In genomic region chr6:27836783-27837635, GRCh38 we compare ENCODE assay signal across 8 cellular contexts.
DNase-seq lines count a peak whose midpoint lies in the region; ATAC-seq, FAIRE-seq and TF ChIP-seq lines count a peak whose summit lies in the region.

No MANE protein-coding gene starts in this region.

- no peak for TF ChIP-seq CTCF in endothelial cell of umbilical vein (IDR thresholded peaks at IDR 0.05; ENCODE audit: extremely low read depth in 1 of 2, insufficient read depth in 1 of 2, low read depth in 1 of 2, low read length in 2 of 2)

- 0 to 2% methylated on average over 18 to 21 of the region's 25 CpGs for WGBS in mesodermal cell (ENCODE audit: insufficient coverage in 2 of 2), 2 experiments

- H3K36me3 ChIP-seq in endothelial cell of umbilical vein (ENCODE audit: control insufficient read depth in 2 of 2, extremely low read depth in 1 of 2, insufficient read depth in 2 of 2, low read length in 2 of 2): no peaks in the 10 kb centered on the region
- H3K36me3 ChIP-seq in mesodermal cell (ENCODE audit: control insufficient read depth, insufficient read depth, low read length): no peaks in the 10 kb centered on the region

- peak overlapping the region; percentile 25 to 86 (median 59) for H3K4me3 ChIP-seq in endothelial cell of umbilical vein (replicated peaks in 1 of 3; ENCODE audit: insufficient read depth in 1 of 3, low read depth in 1 of 3, low read length in 3 of 3)
- H3K4me3 ChIP-seq in mesodermal cell (ENCODE audit: extremely low read depth, insufficient read depth, low read length, poor library complexity, severe bottlenecking): peak overlapping the region; percentile 76

- peak overlapping the region; percentile 84 for H3K4me2 ChIP-seq in endothelial cell of umbilical vein (ENCODE audit: insufficient read depth, low read length)

- dilution Hi-C loops in endothelial cell of umbilical vein (cut with MboI; ENCODE audit: extremely low pct_ligation_motif_present, low sequenced_read_pairs): no loop called here

- H2AFZ ChIP-seq in endothelial cell of umbilical vein (ENCODE audit: low read depth, low read length): peak overlapping the region; percentile 10

- intact Hi-C loops in endothelial cell of umbilical vein (cut with micrococcal nuclease): loop anchor here (1.0 to 10.0 kb wide), 3 partner anchors 12 to 1812 kb away; a partner anchor contains a TSS

- no peaks in the 10 kb centered on the region for H4K20me1 ChIP-seq in endothelial cell of umbilical vein (replicated peaks; ENCODE audit: control insufficient read depth, extremely low read depth, insufficient read depth, low read length)

- peaks cover 14% of the 10 kb centered on the region for H3K4me1 ChIP-seq in endothelial cell of umbilical vein (ENCODE audit: control insufficient read depth, extremely low read depth, insufficient read depth, low read length)
- H3K4me1 ChIP-seq in mesodermal cell (ENCODE audit: control insufficient read depth, insufficient read depth, low read length, poor library complexity, severe bottlenecking): no peaks in the 10 kb centered on the region

- H3K9ac ChIP-seq in endothelial cell of umbilical vein (replicated peaks; ENCODE audit: extremely low read depth, insufficient read depth, low read length): peak overlapping the region; percentile 97

- no peaks in the 10 kb centered on the region for H3K27me3 ChIP-seq in endothelial cell of umbilical vein (ENCODE audit: control insufficient read depth in 2 of 2, insufficient read depth in 2 of 2, low read length in 2 of 2)

- CTCF ChIA-PET in endothelial cell of umbilical vein (lab: Charles Lee): interaction anchor here (0.9 to 5.7 kb wide), 10 partner anchors 13 to 519 kb away, joined by 3 to 44 read pairs (median 8); a partner anchor contains a TSS

- TF ChIP-seq POLR2A in endothelial cell of umbilical vein (IDR thresholded peaks at IDR 0.05; ENCODE audit: low read depth, low read length): peak; percentile 55

- no peaks in the 10 kb centered on the region for H3K9me1 ChIP-seq in endothelial cell of umbilical vein (replicated peaks; ENCODE audit: control insufficient read depth, extremely low read depth, insufficient read depth, low read length)

- H3K27ac ChIP-seq in endothelial cell of umbilical vein (ENCODE audit: insufficient read depth, low read depth, low read length) (peak overlapping the region; percentile 95), mesodermal cell (ENCODE audit: low read depth, low read length, severe bottlenecking) (peak overlapping the region; percentile 99), substantia nigra (ENCODE audit: low read depth, low read length, poor library complexity, severe bottlenecking) (peak overlapping the region; percentile 66)

- DNase-seq in AML-193 (lab: John Stamatoyannopoulos, UW) (peak; percentile 54 to 59), NCI-H748 (lab: John Stamatoyannopoulos, UW; ENCODE audit: unreplicated experiment) (peak; percentile 97), endothelial cell of umbilical vein (ENCODE audit: low read depth, low spot score) (peak; percentile 90), substantia nigra (lab: John Stamatoyannopoulos, UW) (peak in 14 of 49 donors; percentile 5 to 56 (median 18))
- DNase-seq in activated CD4-positive, alpha-beta T cell treated with anti-CD3 and anti-CD28 coated beads, Interleukin-2, amount 50 U/mL, for 4 hours: peak; percentile 28 to 35

- FAIRE-seq in endothelial cell of umbilical vein (lab: Jason Lieb, UNC): peak; percentile 78

- no peaks in the 10 kb centered on the region for H3K9me3 ChIP-seq in endothelial cell of umbilical vein (replicated peaks; ENCODE audit: control insufficient read depth, insufficient read depth, low read length)
- no peaks in the 10 kb centered on the region for H3K9me3 ChIP-seq in mesodermal cell (ENCODE audit: control insufficient read depth, low read length)

- BruUV-seq in endothelial cell of umbilical vein (replicated peaks; lab: Mats Ljungman, UMichigan): no TSS peak

- no peaks in the 10 kb centered on the region for H3K79me2 ChIP-seq in endothelial cell of umbilical vein (ENCODE audit: control insufficient read depth, insufficient read depth, low read length)

- peak; percentile 31 for ATAC-seq in GM18868 (IDR thresholded peaks at IDR 0.05; ENCODE audit: unreplicated experiment)
- ATAC-seq in HG03521 (IDR thresholded peaks at IDR 0.05; ENCODE audit: unreplicated experiment): peak; percentile 26

- POLR2A ChIA-PET in endothelial cell of umbilical vein (lab: Charles Lee): interaction anchor here (0.6 to 5.3 kb wide), 11 partner anchors 13 to 1820 kb away, joined by 3 to 129 read pairs (median 28); a partner anchor contains a TSS

TF ChIP-seq in endothelial cell of umbilical vein, 7 proteins besides CTCF, POLR2A, EP300 and RAD21:
- TF ChIP-seq GATA2 (IDR thresholded peaks at IDR 0.05; ENCODE audit: insufficient read depth, insufficient read length, low read depth, low read length): peak; percentile 71
- TF ChIP-seq FOS (IDR thresholded peaks at IDR 0.05; ENCODE audit: borderline replicate concordance, insufficient read depth, low read length): peak; percentile 13
- peak; percentile 17 for TF ChIP-seq MAX (IDR thresholded peaks at IDR 0.05; ENCODE audit: insufficient read depth, insufficient read length)
- no peak for TF ChIP-seq POLR2AphosphoS5 (IDR thresholded peaks at IDR 0.05; ENCODE audit: insufficient read depth, low read depth, low read length)
- TF ChIP-seq MYC (IDR thresholded peaks at IDR 0.05; ENCODE audit: low read depth, low read length): peak; percentile 80
- no peak for TF ChIP-seq EZH2 (IDR thresholded peaks at IDR 0.05; ENCODE audit: borderline replicate concordance, low read depth, low read length, severe bottlenecking)
- TF ChIP-seq JUN (IDR thresholded peaks at IDR 0.05; ENCODE audit: borderline replicate concordance, insufficient read depth, insufficient read length, low read depth): peak; percentile 39
